Comparison of ENCODE assay signal across 8 cellular contexts in the genomic region with DNA sequence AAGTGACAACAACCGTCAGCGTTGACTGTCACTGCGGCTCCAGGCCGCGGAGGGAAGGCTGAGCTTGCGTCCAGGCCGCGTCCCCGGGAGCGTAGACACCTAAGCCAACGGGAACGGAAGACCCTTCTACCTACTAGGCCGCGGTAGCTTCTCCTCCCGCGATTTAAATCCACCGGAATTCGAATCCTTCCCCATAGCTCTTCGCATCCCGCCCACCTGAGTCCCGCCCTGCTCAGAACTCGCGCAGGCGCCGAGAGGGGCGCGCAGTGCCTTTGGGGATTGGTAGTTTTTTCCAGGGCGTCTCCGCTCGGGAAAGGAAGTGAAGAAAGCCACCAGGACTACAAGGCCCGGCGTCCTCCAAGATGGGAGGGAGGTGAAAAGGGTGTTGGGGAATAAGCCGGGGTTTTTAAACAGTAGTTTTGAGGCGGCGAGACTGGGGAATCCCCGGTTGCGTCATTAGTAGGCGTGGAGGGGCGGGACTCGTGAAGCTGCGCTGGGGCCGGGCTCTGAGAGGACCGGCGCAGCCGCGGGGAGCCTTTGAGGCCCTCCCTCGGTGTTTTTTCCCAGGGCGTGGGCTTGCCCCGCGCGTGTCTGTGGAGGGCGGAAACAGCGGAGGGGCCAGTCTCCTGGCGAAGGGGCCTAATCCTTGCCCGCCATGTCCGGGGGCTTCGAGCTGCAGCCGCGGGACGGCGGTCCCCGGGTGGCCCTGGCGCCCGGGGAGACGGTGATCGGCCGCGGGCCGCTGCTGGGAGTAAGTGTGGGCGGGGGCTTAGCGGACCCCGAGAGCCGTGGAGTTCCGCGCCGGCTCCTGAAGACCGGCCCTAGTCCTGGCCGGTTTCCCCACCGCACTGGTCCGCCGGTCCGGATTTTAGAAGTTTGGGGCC. TPM values are rescaled to one million over a fixed set of nuclear protein-coding genes. Genes with fewer than 3 reads are reported as not detected.
DNase-seq lines count a peak whose midpoint lies in the region; ATAC-seq lines count a peak whose summit lies in the region.

A gene with protein sequence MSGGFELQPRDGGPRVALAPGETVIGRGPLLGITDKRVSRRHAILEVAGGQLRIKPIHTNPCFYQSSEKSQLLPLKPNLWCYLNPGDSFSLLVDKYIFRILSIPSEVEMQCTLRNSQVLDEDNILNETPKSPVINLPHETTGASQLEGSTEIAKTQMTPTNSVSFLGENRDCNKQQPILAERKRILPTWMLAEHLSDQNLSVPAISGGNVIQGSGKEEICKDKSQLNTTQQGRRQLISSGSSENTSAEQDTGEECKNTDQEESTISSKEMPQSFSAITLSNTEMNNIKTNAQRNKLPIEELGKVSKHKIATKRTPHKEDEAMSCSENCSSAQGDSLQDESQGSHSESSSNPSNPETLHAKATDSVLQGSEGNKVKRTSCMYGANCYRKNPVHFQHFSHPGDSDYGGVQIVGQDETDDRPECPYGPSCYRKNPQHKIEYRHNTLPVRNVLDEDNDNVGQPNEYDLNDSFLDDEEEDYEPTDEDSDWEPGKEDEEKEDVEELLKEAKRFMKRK (plus strand): TSS at position 509 of the 884 bp plus-strand sequence. CDS start 147 bp downstream, at position 656.
A gene with protein sequence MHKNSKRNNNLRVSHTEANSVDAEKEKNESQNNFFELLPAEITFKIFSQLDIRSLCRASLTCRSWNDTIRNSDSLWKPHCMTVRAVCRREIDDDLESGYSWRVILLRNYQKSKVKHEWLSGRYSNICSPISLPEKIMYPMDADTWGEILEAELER (minus strand): TSS at position 218 of the 884 bp plus-strand sequence. CDS start 2,149 bp downstream, outside the sequence.

- H3K27me3 ChIP-seq in effector memory CD4-positive, alpha-beta T cell (replicated peaks; ENCODE audit: control insufficient read depth, insufficient read depth, low read length, poor library complexity, severe bottlenecking), result no peaks in the 10 kb centered on the region

- H3K36me3 ChIP-seq in effector memory CD4-positive, alpha-beta T cell (ENCODE audit: control insufficient read depth, insufficient read depth, low read length), result no peaks in the 10 kb centered on the region

- peak within 1 kb of the TSS; percentile 92 for H3K4me3 ChIP-seq in effector memory CD4-positive, alpha-beta T cell (ENCODE audit: insufficient read depth, low read depth, low read length, poor library complexity, severe bottlenecking)

- H3K27ac ChIP-seq in effector memory CD4-positive, alpha-beta T cell (ENCODE audit: insufficient read depth, low read length, poor library complexity, severe bottlenecking), result peak within 1 kb of the TSS; percentile 93

- H3K9me3 ChIP-seq in effector memory CD4-positive, alpha-beta T cell (ENCODE audit: control insufficient read depth, low read length), result no peaks in the 10 kb centered on the region

- DNase-seq in COR-L47 (lab: John Stamatoyannopoulos, UW) (peak; percentile 96), HT1080 (ENCODE audit: low read depth) (peak; percentile 99), NOMO-1 (lab: John Stamatoyannopoulos, UW; ENCODE audit: unreplicated experiment in 2 of 2) (peak; percentile 98 to 99), lung microvascular endothelial cell (ENCODE audit: low read depth in 2 of 2) (peak; percentile 99)
- peak; percentile 91 to 93 (median 93) for DNase-seq in activated CD8-positive, alpha-beta memory T cell treated with anti-CD3 and anti-CD28 coated beads for 48 hours (ENCODE audit: low read depth in 2 of 3, low spot score in 2 of 3)
- DNase-seq in effector memory CD4-positive, alpha-beta T cell, result peak; percentile 94 to 98 (median 98)
- DNase-seq in stimulated activated CD4-positive, alpha-beta T cell treated with anti-CD3 and anti-CD28 coated beads, TNF-alpha, amount 100 ng/mL, for 4 hours (ENCODE audit: low read depth in 3 of 3), result peak; percentile 92 to 98 (median 97)

- H3K4me1 ChIP-seq in effector memory CD4-positive, alpha-beta T cell (ENCODE audit: control insufficient read depth, insufficient read depth, low read length, poor library complexity, severe bottlenecking), result peaks cover 30% of the 10 kb centered on the region

- ATAC-seq in GM21367 (IDR thresholded peaks at IDR 0.05; ENCODE audit: unreplicated experiment), result peak; percentile 95

RNA-seq across cellular contexts. Expression of the first gene that starts in this region (rescaled TPM):
- total RNA-seq in HT1080 (2014; rRNA removed; shearing (Covaris generic)), result 0.53 and 0.58 TPM in 2 replicates
- 0.60 and 0.66 TPM in 2 replicates for polyA plus RNA-seq in HT1080 (2015; cell fraction: cytosol; rRNA removed)
- polyA plus RNA-seq in HT1080 (2015; cell fraction: nucleus; rRNA removed), result 0.84 and 1.1 TPM in 2 replicates
- total RNA-seq in lung microvascular endothelial cell, result 3.3 and 13.3 TPM in 2 replicates

RNA-seq across cellular contexts. Expression of the second gene that starts in this region (rescaled TPM):
- total RNA-seq in HT1080 (2014; rRNA removed; shearing (Covaris generic)), result 0.63 and 0.73 TPM in 2 replicates
- 0.80 and 1.1 TPM in 2 replicates for polyA plus RNA-seq in HT1080 (2015; cell fraction: cytosol; rRNA removed)
- polyA plus RNA-seq in HT1080 (2015; cell fraction: nucleus; rRNA removed), result 1.4 and 1.7 TPM in 2 replicates
- 0.20 and 0.22 TPM in 2 replicates for total RNA-seq in lung microvascular endothelial cell

Comparison
In these comparisons a context has a peak if more than half of its experiments do, and no peak if none do; other contexts are left out.
1. Peak in every context shown above with its lines: DNase-seq, ATAC-seq, H3K4me3 ChIP-seq and H3K27ac ChIP-seq.